10 cellular contexts compared by ENCODE assay signal in genomic region chr15:68652141-68652540, GRCh38.
DNase-seq lines count a peak whose midpoint lies in the region; TF ChIP-seq lines count a peak whose summit lies in the region.
"Had no signal": no experiment of that assay in that cellular context is flagged by ENCODE, and none has a peak within 500 bp of the region (broad histone marks: within the 10 kb centered on the region; RNA-seq: fewer than 3 reads in every experiment).

No MANE protein-coding gene starts in this region.

- H3K27ac ChIP-seq in coronary artery: peak overlapping the region in 1 of 2 donors; percentile 22
- no peak overlapping the region for H3K27ac ChIP-seq in transverse colon
- no peak overlapping the region for H3K27ac ChIP-seq in hepatocyte

- H3K4me3 ChIP-seq in AG10803 (ENCODE audit: low read length) (no peak overlapping the region), coronary artery (no peak overlapping the region), transverse colon (no peak overlapping the region), hepatocyte (no peak overlapping the region)

- no peaks in the 10 kb centered on the region for H3K27me3 ChIP-seq in transverse colon
- H3K27me3 ChIP-seq in hepatocyte: no peaks in the 10 kb centered on the region

- H3K9me2 ChIP-seq in hepatocyte (replicated peaks; ENCODE audit: insufficient read depth): no peaks in the 10 kb centered on the region

- intact Hi-C loops in transverse colon (cut with DNase I; ENCODE audit: low total_unique reads): no loop called here

- H2AFZ ChIP-seq in hepatocyte: no peak overlapping the region

- H3K36me3 ChIP-seq in transverse colon (no peaks in the 10 kb centered on the region), hepatocyte (replicated peaks; ENCODE audit: insufficient read depth, low read depth) (no peaks in the 10 kb centered on the region)

- no peaks in the 10 kb centered on the region for H4K20me1 ChIP-seq in hepatocyte (ENCODE audit: insufficient read depth, poor library complexity, severe bottlenecking)

- H3K4me1 ChIP-seq in transverse colon (no peaks in the 10 kb centered on the region), hepatocyte (ENCODE audit: insufficient read depth) (no peaks in the 10 kb centered on the region)

- no peaks in the 10 kb centered on the region for H3K79me2 ChIP-seq in hepatocyte

- in situ Hi-C loops in transverse colon (cut with MboI; ENCODE audit: low pct_ligation_motif_present in 1 of 4, low pct_unique_long_range_greater_than_20kb in 1 of 4, low sequenced_read_pairs in 3 of 4): loop anchor here in 1 of 4 donors (25.0 kb wide), 1 partner anchor 340 kb away; no protein-coding TSS in a partner anchor

- TF ChIP-seq EP300 in transverse colon (IDR thresholded peaks at IDR 0.05; ENCODE audit: low read depth): no peak

- H3K9me3 ChIP-seq in transverse colon: no peaks in the 10 kb centered on the region
- no peaks in the 10 kb centered on the region for H3K9me3 ChIP-seq in hepatocyte (ENCODE audit: low read depth)

- WGBS in transverse colon (ENCODE audit: low coverage in 1 of 2), 2 donors: 62 to 93% methylated on average over 3 to 4 of the region's 4 CpGs
- WGBS in hepatocyte (ENCODE audit: low lambda C conversion rate, missing lambda C conversion rate): 63% methylated on average over 4 of the region's 4 CpGs

- H3K4me2 ChIP-seq in hepatocyte: no peak overlapping the region

- DNase-seq in AG10803 (ENCODE audit: low read depth) (peak; percentile 45), NCI-H1092 (lab: John Stamatoyannopoulos, UW) (peak; percentile 53), coronary artery (ENCODE audit: low spot score) (peak; percentile 31), myocyte (ENCODE audit: low read depth) (peak; percentile 78), transverse colon (no peak), NCI-H2227 (lab: John Stamatoyannopoulos, UW; ENCODE audit: unreplicated experiment) (no peak), COLO829 (ENCODE audit: low spot score) (no peak), hepatocyte (ENCODE audit: low spot score) (no peak)
- DNase-seq: activated CD8-positive, alpha-beta T cell treated with anti-CD3 and anti-CD28 coated beads, Interleukin-2, amount 10 ng/mL, durations not matched to agents 7 days and 5 days; amniotic stem cell had no signal

- TF ChIP-seq CTCF in AG10803 (conservative IDR thresholded peaks at IDR 0.05; ENCODE audit: low read length): no peak
- TF ChIP-seq CTCF in coronary artery (IDR thresholded peaks at IDR 0.05): no peak
- no peak for TF ChIP-seq CTCF in transverse colon (IDR thresholded peaks at IDR 0.05)
- no peak for TF ChIP-seq CTCF in hepatocyte (IDR thresholded peaks at IDR 0.05; ENCODE audit: poor library complexity)

- no peak for TF ChIP-seq POLR2A in transverse colon (IDR thresholded peaks at IDR 0.05)

Comparison
In these comparisons a context has a peak if more than half of its experiments do, and no peak if none do; other contexts are left out.
1. DNase-seq: peak in AG10803 (single experiment), NCI-H1092 (single experiment), coronary artery (single experiment) and myocyte (single experiment); none in transverse colon (single experiment), NCI-H2227 (single experiment), COLO829 (single experiment) and hepatocyte (single experiment).